38 cellular contexts compared by ENCODE assay signal in genomic region chr9:96340707-96341106, GRCh38. TPM values are rescaled to one million over a fixed set of nuclear protein-coding genes. Genes with fewer than 3 reads are reported as not detected.
"Had no signal": no experiment of that assay in that cellular context is flagged by ENCODE, and none has a peak within 500 bp of the region (broad histone marks: within the 10 kb centered on the region; RNA-seq: fewer than 3 reads in every experiment).

No MANE protein-coding gene starts in this region.

- H3K4me1 Mint-ChIP-seq: activated B cell treated with CpG ODN at 0.5 μM for 24 hours had no signal

- DNase-seq: activated B cell treated with CpG ODN at 0.5 μM for 24 hours; activated CD4-positive, alpha-beta memory T cell treated with anti-CD3 and anti-CD28 coated beads for 36 hours; activated CD4-positive, alpha-beta T cell treated with anti-CD3 and anti-CD28 coated beads for 4 hours; activated CD4-positive, alpha-beta T cell treated with anti-CD3 and anti-CD28 coated beads, Interleukin-2, amount 50 U/mL, for 1 hour; activated CD4-positive, CD25-positive, alpha-beta regulatory T cell treated with anti-CD3 and anti-CD28 coated beads, Interleukin-2, amount 50 U/mL, for 72 hours; activated CD8-positive, alpha-beta memory T cell treated with anti-CD3 and anti-CD28 coated beads, Interleukin-2, amount 50 U/mL, for 4 hours; activated gamma-delta T cell treated with Interleukin-2 at 50 U/mL for 16 hours; activated naive CD4-positive, alpha-beta T cell treated with anti-CD3 and anti-CD28 coated beads for 36 hours; activated T-cell treated with anti-CD3 and anti-CD28 coated beads for 4 hours; activated T-cell treated with anti-CD3 and anti-CD28 coated beads, Interleukin-2, amount 50 U/mL, for 4 hours; adrenal gland; body of pancreas; Karpas-422; KBM-7; NCI-H1048; NCI-H1105 treated with DMSO at 0.1 percent for 48 hours; NCI-H1436; NCI-H1694 treated with DMSO at 0.1 percent for 48 hours; NCI-H2029; NCI-H2107; NCI-H2171; NCI-H510A; NCI-H526; NCI-H748 treated with DMSO at 0.1 percent for 48 hours; NK-92 treated with Interleukin-12 subunit alpha and Interleukin-12 subunit beta, amount 100 ng/mL, for 24 hours; Right ventricle myocardium superior; RPMI8226; SW 1271; T-helper 1 cell; T-helper 2 cell; T-helper 9 cell had no signal

- H3K27me3 Mint-ChIP-seq: activated B cell treated with CpG ODN at 0.5 μM for 24 hours; activated CD4-positive, alpha-beta memory T cell treated with anti-CD3 and anti-CD28 coated beads for 36 hours had no signal

- H3K9me3 Mint-ChIP-seq: activated B cell treated with CpG ODN at 0.5 μM for 24 hours; activated CD4-positive, alpha-beta memory T cell treated with anti-CD3 and anti-CD28 coated beads for 36 hours; activated naive CD4-positive, alpha-beta T cell treated with anti-CD3 and anti-CD28 coated beads for 36 hours; activated naive CD4-positive, alpha-beta T cell treated with anti-CD3 and anti-CD28 coated beads, Interleukin-2, amount 50 U/mL, for 72 hours; activated T-cell treated with anti-CD3 and anti-CD28 coated beads, Interleukin-2, amount 50 U/mL, for 4 hours; activated T-helper 1 cell treated with anti-CD3 and anti-CD28 coated beads, Interleukin-12 subunit alpha, Interleukin-12 subunit beta, Interleukin-2, Interleukin-4 antibody, amounts not matched to agents 30 ng/mL and 10 ng/mL and 1 ng/mL, durations not matched to agents 14 hours and 24 hours and 36 hours had no signal

- H3K4me1 ChIP-seq: breast epithelium had no signal

- H3K4me3 ChIP-seq: adrenal gland, body of pancreas, breast epithelium, MG63 had no signal

- H3K36me3 ChIP-seq: adrenal gland, breast epithelium had no signal

- H3K27ac Mint-ChIP-seq: activated B cell treated with CpG ODN at 0.5 μM for 24 hours; activated CD4-positive, alpha-beta memory T cell treated with anti-CD3 and anti-CD28 coated beads for 36 hours; activated naive CD4-positive, alpha-beta T cell treated with anti-CD3 and anti-CD28 coated beads for 36 hours; activated naive CD4-positive, alpha-beta T cell treated with anti-CD3 and anti-CD28 coated beads, Interleukin-2, amount 50 U/mL, for 72 hours; activated T-helper 1 cell treated with anti-CD3 and anti-CD28 coated beads, Interleukin-12 subunit alpha, Interleukin-12 subunit beta, Interleukin-2, Interleukin-4 antibody, amounts not matched to agents 30 ng/mL and 10 ng/mL and 1 ng/mL, durations not matched to agents 14 hours and 24 hours and 36 hours had no signal

- H3K27me3 ChIP-seq: adrenal gland, body of pancreas, breast epithelium, MG63 had no signal

- H3K36me3 Mint-ChIP-seq: activated CD4-positive, alpha-beta memory T cell treated with anti-CD3 and anti-CD28 coated beads for 36 hours; activated naive CD4-positive, alpha-beta T cell treated with anti-CD3 and anti-CD28 coated beads, Interleukin-2, amount 50 U/mL, for 72 hours had no signal

- H3K4me3 Mint-ChIP-seq: activated B cell treated with CpG ODN at 0.5 μM for 24 hours; activated CD4-positive, alpha-beta memory T cell treated with anti-CD3 and anti-CD28 coated beads for 36 hours; activated naive CD4-positive, alpha-beta T cell treated with anti-CD3 and anti-CD28 coated beads for 36 hours; activated T-cell treated with anti-CD3 and anti-CD28 coated beads, Interleukin-2, amount 50 U/mL, for 4 hours; activated T-helper 1 cell treated with anti-CD3 and anti-CD28 coated beads, Interleukin-12 subunit alpha, Interleukin-12 subunit beta, Interleukin-2, Interleukin-4 antibody, amounts not matched to agents 30 ng/mL and 10 ng/mL and 1 ng/mL, durations not matched to agents 14 hours and 24 hours and 36 hours had no signal

- H3K27ac ChIP-seq: breast epithelium, VCaP had no signal

- H3K9me3 ChIP-seq: adrenal gland, body of pancreas, breast epithelium, MG63 had no signal

- ATAC-seq: activated naive CD4-positive, alpha-beta T cell treated with anti-CD3 and anti-CD28 coated beads, Interleukin-2, amount 50 U/mL, for 72 hours; activated T-cell treated with anti-CD3 and anti-CD28 coated beads, Interleukin-2, amount 50 U/mL, for 4 hours had no signal

RNA-seq across cellular contexts. Expression of gene HSD17B3, which starts 38.7 kb away (rescaled TPM):
- total RNA-seq: activated B cell treated with CpG ODN at 0.5 μM for 24 hours; activated CD4-positive, alpha-beta memory T cell treated with anti-CD3 and anti-CD28 coated beads for 36 hours; activated naive CD4-positive, alpha-beta T cell treated with anti-CD3 and anti-CD28 coated beads for 36 hours; activated naive CD4-positive, alpha-beta T cell treated with anti-CD3 and anti-CD28 coated beads, Interleukin-2, amount 50 U/mL, for 72 hours; activated T-cell treated with anti-CD3 and anti-CD28 coated beads, Interleukin-2, amount 50 U/mL, for 4 hours; activated T-helper 1 cell treated with anti-CD3 and anti-CD28 coated beads, Interleukin-12 subunit alpha, Interleukin-12 subunit beta, Interleukin-2, Interleukin-4 antibody, amounts not matched to agents 30 ng/mL and 10 ng/mL and 1 ng/mL, durations not matched to agents 14 hours and 24 hours and 36 hours; astrocyte; OCI-LY7 had no signal
